ENCODE assay signal across 20 cellular contexts in the genomic region with DNA sequence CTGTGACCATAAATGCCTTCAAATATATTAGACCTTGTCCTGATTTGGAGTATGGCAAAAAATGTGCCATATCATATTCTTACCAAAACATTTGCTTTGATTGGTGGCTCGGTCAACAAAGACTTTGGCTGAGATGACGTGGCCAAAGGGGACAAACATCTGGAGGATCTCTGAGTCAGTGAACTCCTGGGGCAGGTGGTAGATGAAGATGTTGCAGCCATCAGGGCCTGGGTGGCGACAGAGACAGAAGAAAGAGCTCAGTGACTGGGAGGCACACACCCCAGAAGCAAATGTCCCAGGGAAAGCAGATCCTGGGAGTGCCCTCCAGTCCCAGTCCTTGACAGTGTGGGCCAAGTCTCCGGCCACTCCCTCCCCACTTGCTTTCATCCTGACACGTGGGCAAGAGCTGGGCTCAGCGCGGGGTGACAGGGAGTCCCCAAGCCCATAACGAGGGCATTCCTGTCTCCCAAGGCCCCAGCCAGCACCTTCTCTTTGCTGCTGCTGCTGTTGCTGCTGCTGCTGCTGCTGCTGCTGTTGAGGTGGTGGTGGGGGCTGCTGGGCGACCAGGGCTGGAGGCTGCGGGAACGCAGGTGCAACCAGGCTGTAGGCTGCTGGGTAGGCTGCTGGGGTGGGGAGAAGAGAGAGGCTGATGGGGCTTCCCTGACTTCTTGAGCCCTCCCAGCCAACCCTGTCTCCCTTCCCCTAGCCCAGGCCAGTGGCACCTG. TPM values are rescaled to one million over a fixed set of nuclear protein-coding genes. Genes with fewer than 3 reads are reported as not detected.
DNase-seq lines count a peak whose midpoint lies in the region; ATAC-seq and TF ChIP-seq lines count a peak whose summit lies in the region.
"Had no signal": no experiment of that assay in that cellular context is flagged by ENCODE, and none has a peak within 500 bp of the region (broad histone marks: within the 10 kb centered on the region; RNA-seq: fewer than 3 reads in every experiment).

No MANE protein-coding gene starts in this region.

- peaks cover 9 to 10% of the 10 kb centered on the region in 2 experiments for H3K4me1 ChIP-seq in trophoblast cell (ENCODE audit: control insufficient read depth in 1 of 2, insufficient read depth in 2 of 2, low read length in 2 of 2)
- H3K4me1 ChIP-seq: prostate gland had no signal

- H2BK12ac ChIP-seq in trophoblast cell (ENCODE audit: low read length), result no peak overlapping the region

- H3K27ac ChIP-seq in trophoblast cell (ENCODE audit: low read depth, low read length), result no peak overlapping the region
- H3K27ac ChIP-seq: prostate gland had no signal

- no peak overlapping the region for H2BK120ac ChIP-seq in trophoblast cell (ENCODE audit: insufficient read depth, low read length, poor library complexity)

- TF ChIP-seq CTCF in GM10266 (IDR thresholded peaks at IDR 0.05; ENCODE audit: control insufficient read depth, insufficient read depth, low read depth, missing control alignments), result peak; percentile 17
- no peak for TF ChIP-seq CTCF in endothelial cell (IDR thresholded peaks at IDR 0.05; ENCODE audit: unreplicated experiment)
- TF ChIP-seq CTCF in GM20000 (IDR thresholded peaks at IDR 0.05; ENCODE audit: extremely low read depth, missing control alignments), result no peak

- no peaks in the 10 kb centered on the region for H3K9me3 Mint-ChIP-seq in endothelial cell (ENCODE audit: unreplicated experiment)
- H3K9me3 Mint-ChIP-seq: activated CD4-positive, alpha-beta memory T cell treated with anti-CD3 and anti-CD28 coated beads, Interleukin-2, amount 10 ng/mL, durations not matched to agents 7 days and 5 days; activated naive CD4-positive, alpha-beta T cell treated with anti-CD3 and anti-CD28 coated beads, Interleukin-2, amount 10 ng/mL, durations not matched to agents 7 days and 5 days; activated T-cell treated with anti-CD3 and anti-CD28 coated beads, Interleukin-2, amount 50 U/mL, for 24 hours; CD4-positive, alpha-beta T cell; natural killer cell had no signal

- no peak overlapping the region for H2AK5ac ChIP-seq in trophoblast cell (ENCODE audit: low read length)

- WGBS in trophoblast cell (ENCODE audit: extremely low coverage, insufficient coverage, insufficient read length), result no CpG with 5 or more reads among the region's 11 CpGs

- no peak overlapping the region for H3K14ac ChIP-seq in trophoblast cell (ENCODE audit: low read length)

- peaks cover 3 to 6% of the 10 kb centered on the region in 2 experiments for H3K36me3 ChIP-seq in trophoblast cell (ENCODE audit: control insufficient read depth in 1 of 2, insufficient read depth in 2 of 2, low read length in 2 of 2)
- H3K36me3 ChIP-seq: prostate gland had no signal

- H3K4me1 Mint-ChIP-seq in endothelial cell (ENCODE audit: unreplicated experiment), result peaks cover 29% of the 10 kb centered on the region

- H2AFZ ChIP-seq in trophoblast cell (ENCODE audit: insufficient read depth, low read length, poor library complexity), result no peak overlapping the region

- no peak overlapping the region for H4K91ac ChIP-seq in trophoblast cell (ENCODE audit: low read depth, low read length)

- no peaks in the 10 kb centered on the region for H3K79me2 ChIP-seq in trophoblast cell (ENCODE audit: control insufficient read depth, insufficient read depth, low read length, poor library complexity)

- H4K8ac ChIP-seq in trophoblast cell (ENCODE audit: low read depth, low read length), result no peak overlapping the region

- no peak overlapping the region for H3K9ac ChIP-seq in trophoblast cell (ENCODE audit: low read length)

- no peaks in the 10 kb centered on the region for H3K9me3 ChIP-seq in trophoblast cell (ENCODE audit: insufficient read depth, low read depth, low read length)
- H3K9me3 ChIP-seq: prostate gland had no signal

- no peak overlapping the region for H3K4me3 ChIP-seq in trophoblast cell (ENCODE audit: low read depth, low read length)
- H3K4me3 ChIP-seq: prostate gland, smooth muscle cell had no signal

- ATAC-seq in HG02870 (IDR thresholded peaks at IDR 0.05; ENCODE audit: unreplicated experiment) (no peak), GM19467 (IDR thresholded peaks at IDR 0.05; ENCODE audit: unreplicated experiment) (no peak)
- ATAC-seq: natural killer cell, T-helper 17 cell had no signal

- no peak overlapping the region for H2BK5ac ChIP-seq in trophoblast cell (ENCODE audit: low read depth, low read length, poor library complexity)

- no peaks in the 10 kb centered on the region for H3K79me1 ChIP-seq in trophoblast cell (ENCODE audit: low read length)

- H3K27me3 ChIP-seq in trophoblast cell (ENCODE audit: insufficient read depth, low read length), result no peaks in the 10 kb centered on the region

- H3K4ac ChIP-seq in trophoblast cell (ENCODE audit: low read depth, low read length), result no peak overlapping the region

- H3K27me3 Mint-ChIP-seq in endothelial cell (ENCODE audit: unreplicated experiment), result peaks cover 12% of the 10 kb centered on the region
- H3K27me3 Mint-ChIP-seq: activated T-cell treated with anti-CD3 and anti-CD28 coated beads, Interleukin-2, amount 50 U/mL, for 24 hours; CD4-positive, alpha-beta T cell had no signal

- H3K27ac Mint-ChIP-seq in endothelial cell (ENCODE audit: unreplicated experiment), result peak overlapping the region; percentile 33
- H3K27ac Mint-ChIP-seq: activated CD4-positive, alpha-beta memory T cell treated with anti-CD3 and anti-CD28 coated beads, Interleukin-2, amount 10 ng/mL, durations not matched to agents 7 days and 5 days; activated naive CD4-positive, alpha-beta T cell treated with anti-CD3 and anti-CD28 coated beads, Interleukin-2, amount 10 ng/mL, durations not matched to agents 7 days and 5 days; activated T-cell treated with anti-CD3 and anti-CD28 coated beads, Interleukin-2, amount 50 U/mL, for 24 hours; CD4-positive, alpha-beta T cell; natural killer cell had no signal

- H4K12ac ChIP-seq in trophoblast cell (ENCODE audit: low read depth, low read length), result no peak overlapping the region

- H3K23ac ChIP-seq in trophoblast cell (ENCODE audit: low read length), result no peak overlapping the region

- H3K4me2 ChIP-seq in trophoblast cell (ENCODE audit: low read length), result no peak overlapping the region
- H3K4me2 ChIP-seq: smooth muscle cell had no signal

- no peak overlapping the region for H3K4me3 Mint-ChIP-seq in endothelial cell (ENCODE audit: unreplicated experiment)
- H3K4me3 Mint-ChIP-seq: activated CD4-positive, alpha-beta memory T cell treated with anti-CD3 and anti-CD28 coated beads, Interleukin-2, amount 10 ng/mL, durations not matched to agents 7 days and 5 days; activated naive CD4-positive, alpha-beta T cell treated with anti-CD3 and anti-CD28 coated beads, Interleukin-2, amount 10 ng/mL, durations not matched to agents 7 days and 5 days; activated T-cell treated with anti-CD3 and anti-CD28 coated beads, Interleukin-2, amount 50 U/mL, for 24 hours; CD4-positive, alpha-beta T cell; natural killer cell; T-helper 17 cell had no signal

- no peak overlapping the region for H3K18ac ChIP-seq in trophoblast cell (ENCODE audit: low read length)

- DNase-seq in GM10266 (ENCODE audit: extremely low spot score) (no peak), NAMALWA (ENCODE audit: low spot score) (peak; percentile 67), endothelial cell (ENCODE audit: low spot score) (no peak), trophoblast cell (peak; percentile 40 to 68), GM20000 (ENCODE audit: low spot score) (no peak), SK-N-DZ (ENCODE audit: low spot score) (no peak)
- DNase-seq: activated CD4-positive, alpha-beta memory T cell treated with anti-CD3 and anti-CD28 coated beads, Interleukin-2, amount 10 ng/mL, durations not matched to agents 7 days and 5 days; activated naive CD4-positive, alpha-beta T cell treated with anti-CD3 and anti-CD28 coated beads, Interleukin-2, amount 10 ng/mL, durations not matched to agents 7 days and 5 days; activated T-cell treated with anti-CD3 and anti-CD28 coated beads, Interleukin-2, amount 50 U/mL, for 24 hours; CD4-positive, alpha-beta T cell; cortex of kidney; kidney; natural killer cell; NCI-H1417 treated with DMSO at 0.1 percent for 48 hours; SIG-M5; T-helper 17 cell had no signal

- peaks cover 2% of the 10 kb centered on the region for H3K36me3 Mint-ChIP-seq in endothelial cell (ENCODE audit: low read depth, unreplicated experiment)
- H3K36me3 Mint-ChIP-seq: natural killer cell had no signal

RNA-seq across cellular contexts. Expression of a gene that starts 10.7 kb away (rescaled TPM):
- not detected for total RNA-seq in endothelial cell (ENCODE audit: unreplicated experiment)
- polyA plus RNA-seq in trophoblast cell (2013), result 0.04 TPM in 1 of 2 replicates, not detected in the other
- 69.6 and 83.1 TPM in 2 replicates for polyA plus RNA-seq in SK-N-DZ (2014; cell fraction: cytosol; rRNA removed)
- 165 and 217 TPM in 2 replicates for polyA plus RNA-seq in SK-N-DZ (2014; cell fraction: nucleus; rRNA removed)
- total RNA-seq: activated CD4-positive, alpha-beta memory T cell treated with anti-CD3 and anti-CD28 coated beads, Interleukin-2, amount 10 ng/mL, durations not matched to agents 7 days and 5 days; CD4-positive, alpha-beta T cell; kidney; natural killer cell; smooth muscle cell had no signal
- polyA plus RNA-seq: smooth muscle cell had no signal

RNA-seq across cellular contexts. Expression of a gene that starts 15.4 kb away (rescaled TPM):
- not detected for total RNA-seq in endothelial cell (ENCODE audit: unreplicated experiment)
- polyA plus RNA-seq in trophoblast cell (2013), result 0.10 TPM in 1 of 2 replicates, not detected in the other
- polyA plus RNA-seq in SK-N-DZ (2014; cell fraction: cytosol; rRNA removed), result 7.4 and 11.3 TPM in 2 replicates
- polyA plus RNA-seq in SK-N-DZ (2014; cell fraction: nucleus; rRNA removed), result 6.5 and 9.5 TPM in 2 replicates
- total RNA-seq: activated CD4-positive, alpha-beta memory T cell treated with anti-CD3 and anti-CD28 coated beads, Interleukin-2, amount 10 ng/mL, durations not matched to agents 7 days and 5 days; CD4-positive, alpha-beta T cell; kidney; natural killer cell; smooth muscle cell; T-helper 17 cell had no signal
- polyA plus RNA-seq: smooth muscle cell had no signal

RNA-seq across cellular contexts. Expression of a gene that starts 57.4 kb away (rescaled TPM):
- 99.5 TPM for total RNA-seq in endothelial cell (ENCODE audit: unreplicated experiment)
- 67.0 and 69.9 TPM in 2 replicates for polyA plus RNA-seq in trophoblast cell (2013)
- 185 and 229 TPM in 2 replicates for polyA plus RNA-seq in SK-N-DZ (2014; cell fraction: cytosol; rRNA removed)
- 163 and 169 TPM in 2 replicates for polyA plus RNA-seq in SK-N-DZ (2014; cell fraction: nucleus; rRNA removed)

Comparison
In these comparisons a context has a peak if more than half of its experiments do, and no peak if none do; other contexts are left out.
1. DNase-seq: peak in NAMALWA (single experiment) and trophoblast cell (2 of 2); none in GM10266 (single experiment), endothelial cell (single experiment), GM20000 (single experiment) and SK-N-DZ (single experiment).